Comparison of ENCODE assay signal across 18 cellular contexts in genomic region chr10:69577268-69578232, GRCh38.
DNase-seq lines count a peak whose midpoint lies in the region.
"Had no signal": no experiment of that assay in that cellular context is flagged by ENCODE, and none has a peak within 500 bp of the region (broad histone marks: within the 10 kb centered on the region; RNA-seq: fewer than 3 reads in every experiment).

No MANE protein-coding gene starts in this region.

- peaks cover 98% of the 10 kb centered on the region for H3K27me3 ChIP-seq in iPS-15b (ENCODE audit: control insufficient read depth, insufficient read depth, low read length)
- H3K27me3 ChIP-seq: testis had no signal

- peaks cover 12% of the 10 kb centered on the region for H3K4me1 ChIP-seq in iPS-15b (ENCODE audit: control insufficient read depth, insufficient read depth, low read length)
- H3K4me1 ChIP-seq: pancreas had no signal

- no peak overlapping the region for H3K9ac ChIP-seq in iPS-15b (ENCODE audit: low read depth, low read length)

- H3K36me3 ChIP-seq in iPS-15b (ENCODE audit: control insufficient read depth, insufficient read depth, low read length) = no peaks in the 10 kb centered on the region
- H3K36me3 ChIP-seq: left ventricle myocardium inferior, pancreas had no signal

- H3K4me3 ChIP-seq in iPS-15b (ENCODE audit: low read depth, low read length) = peak overlapping the region; percentile 60
- H3K4me3 ChIP-seq: left ventricle myocardium inferior, pancreas, testis had no signal

- DNase-seq in Ammon's horn (ENCODE audit: low spot score) (peak; percentile 54), ELF-1 (ENCODE audit: low read depth, low spot score) (peak; percentile 39), NCI-H748 treated with DMSO at 0.1 percent for 48 hours (lab: John Stamatoyannopoulos, UW) (peak; percentile 28), NOMO-1 (lab: John Stamatoyannopoulos, UW; ENCODE audit: unreplicated experiment in 2 of 2) (no peak)
- no peak for DNase-seq in activated CD8-positive, alpha-beta memory T cell treated with anti-CD3 and anti-CD28 coated beads, Interleukin-2, amount 50 U/mL, for 4 hours
- DNase-seq in activated naive CD4-positive, alpha-beta T cell treated with anti-CD3 and anti-CD28 coated beads, Interleukin-2, amount 50 U/mL, for 16 hours = no peak
- DNase-seq: activated CD4-positive, alpha-beta memory T cell treated with anti-CD3 and anti-CD28 coated beads, Interleukin-2, amount 10 ng/mL, durations not matched to agents 7 days and 5 days; activated naive CD8-positive, alpha-beta T cell treated with anti-CD3 and anti-CD28 coated beads, Interleukin-2, amount 50 U/mL, for 24 hours; activated T-cell treated with anti-CD3 and anti-CD28 coated beads, Interleukin-2, amount 50 U/mL, for 72 hours; AML-193; dorsolateral prefrontal cortex; hypothalamus; left ventricle myocardium inferior; NCI-H1048; NCI-H510A; pancreas; testis had no signal

- no peaks in the 10 kb centered on the region for H3K9me3 ChIP-seq in iPS-15b (ENCODE audit: control insufficient read depth, insufficient read depth, low read length)
- H3K9me3 ChIP-seq: left ventricle myocardium inferior, pancreas, testis had no signal

Comparison
In these comparisons a context has a peak if more than half of its experiments do, and no peak if none do; other contexts are left out.
1. DNase-seq: peak in Ammon's horn (single experiment), ELF-1 (single experiment) and NCI-H748 treated with DMSO at 0.1 percent for 48 hours (single experiment); none in activated CD8-positive, alpha-beta memory T cell treated with anti-CD3 and anti-CD28 coated beads, Interleukin-2, amount 50 U/mL, for 4 hours (single experiment), NOMO-1 (0 of 2) and activated naive CD4-positive, alpha-beta T cell treated with anti-CD3 and anti-CD28 coated beads, Interleukin-2, amount 50 U/mL, for 16 hours (single experiment).